Comparison of ENCODE assay signal across 37 cellular contexts in the genomic region with DNA sequence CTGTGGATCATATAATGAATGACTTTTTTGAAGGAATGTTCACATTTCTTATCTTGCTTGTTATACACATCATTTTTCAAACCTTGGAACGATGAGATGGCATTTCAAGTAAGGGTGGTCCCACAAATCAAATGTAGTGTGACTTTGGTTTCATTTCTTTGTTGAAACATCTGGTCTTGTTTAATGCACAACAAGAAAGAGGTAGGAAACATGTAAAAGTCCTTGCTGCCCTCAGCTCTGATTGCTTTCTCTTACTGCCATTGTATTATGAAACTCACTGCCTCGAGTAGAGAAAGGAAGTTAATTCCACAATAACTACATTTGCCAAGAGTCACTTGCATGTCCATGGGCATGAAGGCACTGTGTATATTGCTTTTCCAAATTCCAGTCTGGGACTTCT. TPM values are rescaled to one million over a fixed set of nuclear protein-coding genes. Genes with fewer than 3 reads are reported as not detected.
DNase-seq lines count a peak whose midpoint lies in the region; ATAC-seq, FAIRE-seq and TF ChIP-seq lines count a peak whose summit lies in the region.
"Had no signal": no experiment of that assay in that cellular context is flagged by ENCODE, and none has a peak within 500 bp of the region (broad histone marks: within the 10 kb centered on the region; RNA-seq: fewer than 3 reads in every experiment).

No MANE protein-coding gene starts in this region.

- DNase-seq in H54 (ENCODE audit: insufficient read length, low spot score) = no peak
- DNase-seq in GM12878 (ENCODE audit: low read depth, low spot score) = no peak
- no peak for DNase-seq in keratinocyte (ENCODE audit: low read depth, low spot score)
- DNase-seq in tibial artery = no peak
- DNase-seq in HK-2 (ENCODE audit: unreplicated experiment) = no peak
- no peak for DNase-seq in DMS 273 treated with DMSO at 0.1 percent for 48 hours (lab: John Stamatoyannopoulos, UW)
- no peak for DNase-seq in breast epithelium (ENCODE audit: low spot score in 2 of 2)
- DNase-seq: activated CD4-positive, alpha-beta memory T cell treated with anti-CD3 and anti-CD28 coated beads for 36 hours; activated CD4-positive, CD25-positive, alpha-beta regulatory T cell treated with anti-CD3 and anti-CD28 coated beads, Interleukin-2, amount 50 U/mL, for 72 hours; activated CD8-positive, alpha-beta memory T cell treated with anti-CD3 and anti-CD28 coated beads, Interleukin-2, amount 50 U/mL, for 4 hours; aorta; CD4-positive, CD25-positive, alpha-beta regulatory T cell; central memory CD4-positive, alpha-beta T cell; dermis blood vessel endothelial cell; EL; esophagus squamous epithelium; glutamatergic neuron; islet precursor cell; KG1; lower lobe of right lung; MM.1S; NCI-H1417; NCI-H2081 treated with DMSO at 0.1 percent for 48 hours; NCI-H345; ovary; SJCRH30; spleen had no signal

- BruUV-seq in GM12878 (replicated peaks; lab: Mats Ljungman, UMichigan) = no TSS peak

- POLR2A ChIA-PET in GM12878 (lab: Charles Lee) = no interaction called here

- SMC1A ChIA-PET in GM12878 (lab: Charles Lee; ENCODE audit: uncharacterized antibody, unreplicated experiment) = interaction anchor here (1.0 to 20.7 kb wide), 3 partner anchors 11 to 21 kb away, joined by 3 to 307 read pairs (median 190); no protein-coding TSS in a partner anchor

- in situ Hi-C loops in GM12878 (cut with MboI) = no loop called here

- H3K9ac ChIP-seq in GM12878 (ENCODE audit: control insufficient read depth, insufficient read depth, low read length) = no peak overlapping the region
- H3K9ac ChIP-seq in keratinocyte (ENCODE audit: control insufficient read depth, extremely low read depth, insufficient read depth, low read length) = no peak overlapping the region

- no peak for TF ChIP-seq POLR2A in H54 (IDR thresholded peaks at IDR 0.05; ENCODE audit: low read depth, low read length)
- no peak for TF ChIP-seq POLR2A in GM12878 (IDR thresholded peaks at IDR 0.05; ENCODE audit: low read depth, low read length)
- no peak for TF ChIP-seq POLR2A in breast epithelium (IDR thresholded peaks at IDR 0.05)

- H3K27me3 ChIP-seq in GM12878 (replicated peaks in 1 of 2; ENCODE audit: control insufficient read depth in 2 of 2, insufficient read depth in 2 of 2, low read length in 1 of 2) = no peaks in the 10 kb centered on the region
- H3K27me3 ChIP-seq in keratinocyte (ENCODE audit: control insufficient read depth, extremely low read depth, insufficient read depth, low read length) = no peaks in the 10 kb centered on the region
- H3K27me3 ChIP-seq in tibial artery = no peaks in the 10 kb centered on the region
- H3K27me3 ChIP-seq in breast epithelium = no peaks in the 10 kb centered on the region
- H3K27me3 ChIP-seq: esophagus squamous epithelium, ovary, right atrium auricular region, SJCRH30, spleen, suprapubic skin, vagina had no signal

- no peak for TF ChIP-seq EP300 in GM12878 (IDR thresholded peaks at IDR 0.05; ENCODE audit: borderline replicate concordance in 1 of 2, control insufficient read depth in 1 of 2, low read depth in 2 of 2, low read length in 2 of 2)

- WGBS in GM12878 (ENCODE audit: insufficient coverage, insufficient replicate concordance, low lambda C conversion rate, missing lambda C conversion rate) = 25% methylated on average over 2 of the region's 2 CpGs

- TF ChIP-seq CTCF in GM12878 (IDR thresholded peaks at IDR 0.05 in 2 of 3, conservative IDR thresholded peaks at IDR 0.05 in 1 of 3; ENCODE audit: control insufficient read depth in 2 of 3, extremely low read depth in 1 of 3, insufficient read depth in 1 of 3, low read depth in 3 of 3, low read length in 3 of 3) (no peak), keratinocyte (optimal IDR thresholded peaks at IDR 0.05 in 1 of 3, IDR thresholded peaks at IDR 0.05 in 1 of 3, conservative IDR thresholded peaks at IDR 0.05 in 1 of 3; ENCODE audit: extremely low read depth in 1 of 3, insufficient read depth in 2 of 3, low read length in 3 of 3) (no peak), tibial artery (IDR thresholded peaks at IDR 0.05) (no peak), breast epithelium (IDR thresholded peaks at IDR 0.05) (no peak)

- dilution Hi-C loops in keratinocyte (cut with MboI; ENCODE audit: extremely low pct_ligation_motif_present, low sequenced_read_pairs) = no loop called here

- RAD21 ChIA-PET in GM12878 (lab: Charles Lee; ENCODE audit: unreplicated experiment) = interaction anchor here (0.8 kb wide), 1 partner anchor 387 kb away, joined by 3 read pairs; no protein-coding TSS in a partner anchor

- no peak for TF ChIP-seq RAD21 in GM12878 (IDR thresholded peaks at IDR 0.05; ENCODE audit: insufficient read depth, low read depth, low read length)

- H3K36me3 ChIP-seq in GM12878 (ENCODE audit: control insufficient read depth in 2 of 2, insufficient read depth in 2 of 2, low read length in 1 of 2) (no peaks in the 10 kb centered on the region), keratinocyte (ENCODE audit: control insufficient read depth in 2 of 2, extremely low read depth in 1 of 2, insufficient read depth in 2 of 2, low read length in 2 of 2) (no peaks in the 10 kb centered on the region), tibial artery (no peaks in the 10 kb centered on the region), breast epithelium (no peaks in the 10 kb centered on the region)
- H3K36me3 ChIP-seq: esophagus squamous epithelium, lower lobe of right lung, ovary, right atrium auricular region, SJCRH30, spleen, suprapubic skin, vagina had no signal

- CTCF ChIA-PET in GM12878 (lab: Yijun Ruan, JAX) = interaction anchor here (1.2 kb wide), 1 partner anchor 10 kb away, joined by 3 read pairs; no protein-coding TSS in a partner anchor

- peak overlapping the region; percentile 21 for H2AFZ ChIP-seq in GM12878 (ENCODE audit: control insufficient read depth, low read depth, low read length)
- no peak overlapping the region for H2AFZ ChIP-seq in keratinocyte (ENCODE audit: control insufficient read depth, low read length)

- H3K4me1 ChIP-seq in GM12878 (ENCODE audit: control insufficient read depth, insufficient read depth, low read length) = no peaks in the 10 kb centered on the region
- H3K4me1 ChIP-seq in keratinocyte (ENCODE audit: control insufficient read depth, extremely low read depth, insufficient read depth, low read length) = no peaks in the 10 kb centered on the region
- peaks cover 0 to 81% (median 28%) of the 10 kb centered on the region in 4 donors for H3K4me1 ChIP-seq in tibial artery
- peaks cover 0 to 4% of the 10 kb centered on the region in 2 donors for H3K4me1 ChIP-seq in breast epithelium
- H3K4me1 ChIP-seq: SJCRH30 had no signal

- no peaks in the 10 kb centered on the region for H3K79me2 ChIP-seq in GM12878 (ENCODE audit: control insufficient read depth, insufficient read depth, low read length)
- no peaks in the 10 kb centered on the region for H3K79me2 ChIP-seq in keratinocyte (ENCODE audit: control insufficient read depth, insufficient read depth, low read length)

- ATAC-seq in GM12878 (no peak), HG03439 (IDR thresholded peaks at IDR 0.05; ENCODE audit: unreplicated experiment) (no peak)
- ATAC-seq: activated naive CD4-positive, alpha-beta T cell treated with anti-CD3 and anti-CD28 coated beads, Interleukin-2, amount 50 U/mL, for 72 hours; activated T-helper 17 cell treated with anti-CD3 and anti-CD28 coated beads, Interleukin-2, amount 50 U/mL, for 72 hours; HCT116; lower lobe of right lung; natural killer cell treated with Interleukin-12 subunit alpha and Interleukin-12 subunit beta and Interleukin-15 and Interleukin-18, amount 100 ng/mL, for 72 hours had no signal

- no peaks in the 10 kb centered on the region; the same call in 1 of the 3 replicates for H3K9me3 ChIP-seq in GM12878 (replicated peaks; ENCODE audit: control insufficient read depth, insufficient read depth, low read length)
- H3K9me3 ChIP-seq in keratinocyte (ENCODE audit: control insufficient read depth, low read depth, low read length) = no peaks in the 10 kb centered on the region
- no peaks in the 10 kb centered on the region for H3K9me3 ChIP-seq in tibial artery
- no peaks in the 10 kb centered on the region for H3K9me3 ChIP-seq in breast epithelium
- H3K9me3 ChIP-seq: esophagus squamous epithelium, lower lobe of right lung, ovary, right atrium auricular region, SJCRH30, spleen, suprapubic skin, vagina had no signal

- H3K4me3 ChIP-seq in GM12878 = no peak overlapping the region
- H3K4me3 ChIP-seq in keratinocyte (ENCODE audit: control insufficient read depth in 2 of 3, extremely low read depth in 1 of 3, insufficient read depth in 2 of 3, low read depth in 1 of 3, low read length in 3 of 3) = no peak overlapping the region
- H3K4me3 ChIP-seq in tibial artery = no peak overlapping the region
- H3K4me3 ChIP-seq in breast epithelium = no peak overlapping the region
- H3K4me3 ChIP-seq: esophagus squamous epithelium, lower lobe of right lung, ovary, right atrium auricular region, SJCRH30, spleen, suprapubic skin, vagina had no signal

- H4K20me1 ChIP-seq in GM12878 (ENCODE audit: control insufficient read depth, insufficient read depth) (no peaks in the 10 kb centered on the region), keratinocyte (ENCODE audit: control insufficient read depth, extremely low read depth, insufficient read depth, low read length) (no peaks in the 10 kb centered on the region)

- H3K27ac ChIP-seq in GM12878 (ENCODE audit: control insufficient read depth, insufficient read depth) = no peak overlapping the region
- H3K27ac ChIP-seq in keratinocyte (ENCODE audit: control insufficient read depth, insufficient read depth, low read length) = no peak overlapping the region
- H3K27ac ChIP-seq in tibial artery = peak overlapping the region; percentile 30 to 51
- peak overlapping the region in 1 of 2 donors; percentile 0 for H3K27ac ChIP-seq in breast epithelium
- H3K27ac ChIP-seq: esophagus squamous epithelium, lower lobe of right lung, ovary, right atrium auricular region, SJCRH30, suprapubic skin, vagina had no signal

- intact Hi-C loops in GM12878 (cut with micrococcal nuclease; ENCODE audit: unreplicated experiment) (no loop called here), tibial artery (cut with DNase I; ENCODE audit: low total_unique reads) (no loop called here), breast epithelium (cut with DNase I; ENCODE audit: low total_unique reads) (no loop called here)

- H3K4me2 ChIP-seq in GM12878 (ENCODE audit: control insufficient read depth, insufficient read depth) = peak overlapping the region; percentile 22; the same call in 1 of the 2 replicates
- H3K4me2 ChIP-seq in keratinocyte (ENCODE audit: control insufficient read depth, extremely low read depth, insufficient read depth, low read depth, low read length) = no peak overlapping the region

- no peaks in the 10 kb centered on the region for H3K9me1 ChIP-seq in keratinocyte (ENCODE audit: control insufficient read depth, extremely low read depth, insufficient read depth, low read length)

- FAIRE-seq in H54 (lab: Jason Lieb, UNC) = peak; percentile 68
- no peak for FAIRE-seq in GM12878 (lab: Jason Lieb, UNC)
- peak; percentile 17 for FAIRE-seq in keratinocyte (lab: Jason Lieb, UNC)
- FAIRE-seq: HTR-8/SVneo, TTC549 had no signal

RNA-seq across cellular contexts. Expression of a gene that starts 32.2 kb away (rescaled TPM):
- 56.8 and 65.8 TPM in 2 replicates for total RNA-seq in GM12878 (2013; cell fraction: nucleolus; rRNA removed)
- total RNA-seq in GM12878 (2014; rRNA removed) (3.8 and 4.8 TPM in 2 replicates), GM12878 (2014; rRNA removed; fragmentation: Illumina TruSeq; extraction: Trizol) (3.1 and 4.2 TPM in 2 replicates), GM12878 (2021) (3.4 and 4.4 TPM in 2 replicates), breast epithelium (100 to 1,000 TPM in 2 of 3 donors, 10 to 100 TPM in 1; 48.4 to 117 (median 103) TPM)
- polyA plus RNA-seq in GM12878 (2011; ENCODE audit: low read depth) = 0.67 TPM
- polyA plus RNA-seq in GM12878 (2011; rRNA removed) (4.0 and 4.7 TPM in 2 replicates), GM12878 (2014; fragmentation: Illumina TruSeq; extraction: Trizol) (1.3 and 1.7 TPM in 2 replicates), GM12878 (2014; fragmentation: Nextera tagmentation; extraction: Ambion mirVana) (1 to 10 TPM; 1.3 to 4.3 TPM), GM12878 (2014; rRNA removed) (0.79 and 1.3 TPM in 2 replicates), GM12878 (2016; fragmentation: Nextera tagmentation; extraction: Ambion mirVana) (1 to 10 TPM; 1.3 to 3.0 TPM), keratinocyte (2.3 to 4.2 TPM (median 2.5 TPM) in 3 replicates)
- 3.5 and 4.0 TPM in 2 replicates for polyA plus RNA-seq in GM12878 (2011; cell fraction: cytosol; rRNA removed)
- 9.4 and 12.8 TPM in 2 replicates for polyA plus RNA-seq in GM12878 (2011; cell fraction: nucleus; rRNA removed)
- polyA plus RNA-seq in GM12878 (2012) = 1.8 and 2.0 TPM in 2 replicates
- 31.4 and 38.2 TPM in 2 replicates for polyA minus RNA-seq in GM12878 (2011; rRNA and poly(A)+ RNA removed)
- polyA minus RNA-seq in GM12878 (2011; cell fraction: cytosol; rRNA and poly(A)+ RNA removed) = 6.5 and 7.1 TPM in 2 replicates
- 30.6 and 45.5 TPM in 2 replicates for polyA minus RNA-seq in GM12878 (2011; cell fraction: nucleus; rRNA and poly(A)+ RNA removed)
- polyA plus RNA-seq in keratinocyte (2011; ENCODE audit: low read depth) = 0.49 TPM
- 1.6 and 2.1 TPM in 2 replicates for polyA plus RNA-seq in keratinocyte (2011; cell fraction: cytosol; rRNA removed)
- 4.8 and 5.7 TPM in 2 replicates for polyA plus RNA-seq in keratinocyte (2011; cell fraction: nucleus; rRNA removed)
- 0.89 and 2.8 TPM in 2 replicates for polyA plus RNA-seq in keratinocyte (2012; ENCODE audit: low replicate concordance)
- 17.0 to 24.8 TPM (median 18.5 TPM) in 3 replicates for polyA minus RNA-seq in keratinocyte
- polyA minus RNA-seq in keratinocyte (2011; cell fraction: cytosol; rRNA and poly(A)+ RNA removed) = 5.2 TPM
- polyA minus RNA-seq in keratinocyte (2011; cell fraction: nucleus; rRNA and poly(A)+ RNA removed) = 10.3 and 21.1 TPM in 2 replicates

Comparison
In these comparisons a context has a peak if more than half of its experiments do, and no peak if none do; other contexts are left out.
1. H3K27ac ChIP-seq: peak in tibial artery (2 of 2); none in GM12878 (single experiment) and keratinocyte (single experiment).